ENCODE assay signal across 1 cellular context in genomic region chr11:77823775-77824174, GRCh38.
TF ChIP-seq lines count a peak whose summit lies in the region.

No MANE protein-coding gene starts in this region.

TF ChIP-seq in HepG2, 621 proteins besides CTCF, POLR2A, EP300 and RAD21 (continued from another document):
- TF ChIP-seq TCF7L2 (IDR thresholded peaks at IDR 0.05; ENCODE audit: low read depth, low read length) (no peak), ZNF652 (CRISPR knock-in tag; IDR thresholded peaks at IDR 0.05; ENCODE audit: borderline replicate concordance, low read depth) (no peak), SSRP1 (CRISPR knock-in tag; IDR thresholded peaks at IDR 0.05) (no peak), ZBTB40 (IDR thresholded peaks at IDR 0.05) (peak; percentile 23; the same call in 1 of the 2 replicates), ZBTB40 (CRISPR knock-in tag; IDR thresholded peaks at IDR 0.05) (no peak), RFX5 (IDR thresholded peaks at IDR 0.05; ENCODE audit: low read depth, low read length) (no peak), CEBPG (CRISPR knock-in tag; IDR thresholded peaks at IDR 0.05) (peak; percentile 51; the same call in 1 of the 2 replicates)
